9 cellular contexts compared by ENCODE assay signal in the genomic region with DNA sequence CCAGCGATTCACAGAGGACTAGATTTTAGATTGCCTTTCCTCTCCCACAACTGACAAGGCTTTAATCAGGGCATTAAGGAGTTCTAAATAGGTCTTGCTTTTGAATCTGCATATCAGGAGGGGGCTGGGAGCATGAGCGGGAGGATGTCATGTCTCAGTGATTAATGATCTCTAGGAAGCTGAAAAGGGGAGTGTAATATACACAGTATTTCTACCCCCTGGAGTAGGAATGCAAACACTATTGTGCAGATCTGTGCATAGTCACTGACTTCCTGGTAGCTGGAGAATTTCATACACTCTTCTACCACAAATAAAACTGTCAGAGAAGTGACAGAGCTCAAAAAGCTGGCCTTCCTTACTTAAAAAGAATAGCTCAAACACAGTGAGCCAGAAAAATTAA.
DNase-seq lines count a peak whose midpoint lies in the region; ATAC-seq, FAIRE-seq and TF ChIP-seq lines count a peak whose summit lies in the region.
"Had no signal": no experiment of that assay in that cellular context is flagged by ENCODE, and none has a peak within 500 bp of the region (broad histone marks: within the 10 kb centered on the region; RNA-seq: fewer than 3 reads in every experiment).

No MANE protein-coding gene starts in this region.

- H3K4me2 ChIP-seq in BLaER1 = peak overlapping the region; percentile 17; the same call in 1 of the 2 replicates

- TF ChIP-seq POLR2A in GM12891 (IDR thresholded peaks at IDR 0.05; ENCODE audit: low read depth, low read length) (no peak), lower leg skin (IDR thresholded peaks at IDR 0.05) (no peak)

- peaks cover 26% of the 10 kb centered on the region for H3K4me1 ChIP-seq in BLaER1
- H3K4me1 ChIP-seq in lower lobe of right lung = peaks cover 25% of the 10 kb centered on the region

- DNase-seq in M059J (ENCODE audit: low read depth) (peak; percentile 79), astrocyte of the hippocampus (ENCODE audit: low read depth, low spot score) (peak; percentile 85), lower lobe of right lung (no peak), GM12891 (ENCODE audit: insufficient read length, low spot score) (no peak), middle frontal gyrus (ENCODE audit: extremely low spot score, low spot score) (no peak), lower leg skin (ENCODE audit: low spot score in 2 of 2) (no peak)

- ATAC-seq in lower lobe of right lung = peak; percentile 64 to 72
- no peak for ATAC-seq in GM19395 (IDR thresholded peaks at IDR 0.05; ENCODE audit: unreplicated experiment)

- peaks cover 21% of the 10 kb centered on the region; the same call in 1 of the 2 replicates for H4K20me1 ChIP-seq in BLaER1

- FAIRE-seq in GM12891 (lab: Jason Lieb, UNC) = no peak

- no peak overlapping the region; the same call in 1 of the 2 replicates for H3K9ac ChIP-seq in BLaER1

- intact Hi-C loops in lower lobe of right lung (cut with DNase I) = no loop called here
- intact Hi-C loops in lower leg skin (cut with DNase I; ENCODE audit: low total_unique reads) = loop anchor here (5.0 kb wide), 1 partner anchor 613 kb away; no protein-coding TSS in a partner anchor

- H3K27me3 ChIP-seq in BLaER1 = no peaks in the 10 kb centered on the region
- H3K27me3 ChIP-seq in lower lobe of right lung (ENCODE audit: low read depth) = no peaks in the 10 kb centered on the region
- H3K27me3 ChIP-seq: neutrophil had no signal

- H3K4me3 ChIP-seq in BLaER1 (no peak overlapping the region), lower lobe of right lung (no peak overlapping the region), lower leg skin (ENCODE audit: low read depth, poor library complexity, severe bottlenecking) (no peak overlapping the region)

- H3K36me3 ChIP-seq in BLaER1 (peaks cover 42% of the 10 kb centered on the region), lower lobe of right lung (peaks cover 20% of the 10 kb centered on the region)

- WGBS in lower leg skin, 2 donors = 49 to 52% methylated on average over 2 of the region's 2 CpGs

- TF ChIP-seq CTCF in lower lobe of right lung (IDR thresholded peaks at IDR 0.05) = no peak
- no peak for TF ChIP-seq CTCF in lower leg skin (IDR thresholded peaks at IDR 0.05)

- H3K9me3 ChIP-seq in BLaER1 (no peaks in the 10 kb centered on the region), lower lobe of right lung (no peaks in the 10 kb centered on the region)
- H3K9me3 ChIP-seq: neutrophil had no signal

- H3K27ac ChIP-seq in BLaER1 (no peak overlapping the region), lower lobe of right lung (no peak overlapping the region)
- H3K27ac ChIP-seq: neutrophil had no signal

TF ChIP-seq in GM12891, 5 proteins besides CTCF, POLR2A, EP300 and RAD21:
- no peak for TF ChIP-seq PAX5 (IDR thresholded peaks at IDR 0.05; ENCODE audit: insufficient read depth, low read length, severe bottlenecking)
- no peak for TF ChIP-seq SPI1 (IDR thresholded peaks at IDR 0.05; ENCODE audit: low read depth, low read length)

Comparison
In these comparisons a context has a peak if more than half of its experiments do, and no peak if none do; other contexts are left out.
1. DNase-seq: peak in M059J (single experiment) and astrocyte of the hippocampus (single experiment); none in lower lobe of right lung (single experiment), GM12891 (single experiment), middle frontal gyrus (single experiment) and lower leg skin (0 of 2).